Comparison of ENCODE assay signal across 14 cellular contexts in genomic region chr4:74431113-74431826, GRCh38. TPM values are rescaled to one million over a fixed set of nuclear protein-coding genes. Genes with fewer than 3 reads are reported as not detected.
DNase-seq lines count a peak whose midpoint lies in the region; ATAC-seq, FAIRE-seq and TF ChIP-seq lines count a peak whose summit lies in the region.
"Had no signal": no experiment of that assay in that cellular context is flagged by ENCODE, and none has a peak within 500 bp of the region (broad histone marks: within the 10 kb centered on the region; RNA-seq: fewer than 3 reads in every experiment).

No MANE protein-coding gene starts in this region.

- in situ Hi-C loops in HepG2 (cut with HindIII; ENCODE audit: extremely low pct_ligation_motif_present, low pct_unique_long_range_greater_than_20kb) = no loop called here

- no peaks in the 10 kb centered on the region for H4K20me1 ChIP-seq in HepG2 (ENCODE audit: insufficient read depth, low read length)

- 0 out of 2 replicates have a peak, but pooled peaks cover 9% of the 10 kb centered on the region for H3K4me1 ChIP-seq in HepG2 (ENCODE audit: insufficient read depth, low read length)

- intact Hi-C loops in HepG2 (cut with micrococcal nuclease; ENCODE audit: unreplicated experiment) = no loop called here

- H3K79me2 ChIP-seq in HepG2 (ENCODE audit: insufficient read depth, low read length) = no peaks in the 10 kb centered on the region

- TF ChIP-seq CTCF in chondrocyte (IDR thresholded peaks at IDR 0.05) = no peak
- TF ChIP-seq CTCF in HepG2 (CRISPR knock-in tag; IDR thresholded peaks at IDR 0.05) = no peak

- TF ChIP-seq RAD21 in HepG2 (CRISPR knock-in tag; IDR thresholded peaks at IDR 0.05) = no peak

- H3K27ac ChIP-seq in HepG2 (ENCODE audit: extremely low read length, insufficient read depth, low read length) = no peak overlapping the region
- H3K27ac ChIP-seq: dorsolateral prefrontal cortex had no signal

- FAIRE-seq in HepG2 (lab: Jason Lieb, UNC) = no peak

- CTCF ChIA-PET in HepG2 (lab: Yijun Ruan, JAX; ENCODE audit: low intra/inter-chr PET ratio, low total read pairs) = no interaction called here

- no peak overlapping the region for H3K4me3 ChIP-seq in HepG2 (replicated peaks in 1 of 3; ENCODE audit: insufficient read depth in 1 of 3, low read depth in 2 of 3, low read length in 3 of 3)
- H3K4me3 ChIP-seq: dorsolateral prefrontal cortex had no signal

- H3K36me3 Mint-ChIP-seq in chondrocyte (ENCODE audit: low read depth) = no peaks in the 10 kb centered on the region

- H3K36me3 ChIP-seq in HepG2 (replicated peaks in 1 of 2; ENCODE audit: control insufficient read depth in 1 of 2, insufficient read depth in 2 of 2, low read length in 2 of 2) = no peaks in the 10 kb centered on the region

- no peak overlapping the region for H3K4me2 ChIP-seq in HepG2 (ENCODE audit: low read depth, low read length)

- no peaks in the 10 kb centered on the region for H3K27me3 ChIP-seq in HepG2 (ENCODE audit: control insufficient read depth in 1 of 2, insufficient read depth in 2 of 2, low read length in 2 of 2)

- H3K27ac Mint-ChIP-seq in chondrocyte (ENCODE audit: unreplicated experiment) = no peak overlapping the region
- no peak overlapping the region for H3K27ac Mint-ChIP-seq in stimulated activated naive CD8-positive, alpha-beta T cell treated with anti-CD3 and anti-CD28 coated beads, Interleukin-15, amount 100 ng/mL, for 72 hours

- ATAC-seq in GM19467 (IDR thresholded peaks at IDR 0.05; ENCODE audit: unreplicated experiment) (peak; percentile 80), HG03196 (IDR thresholded peaks at IDR 0.05; ENCODE audit: unreplicated experiment) (peak; percentile 94), HepG2 (no peak)
- ATAC-seq in stimulated activated naive CD8-positive, alpha-beta T cell treated with anti-CD3 and anti-CD28 coated beads, Interleukin-15, amount 100 ng/mL, for 72 hours = no peak

- H3K4me3 Mint-ChIP-seq in chondrocyte (ENCODE audit: unreplicated experiment) = no peak overlapping the region
- no peak overlapping the region for H3K4me3 Mint-ChIP-seq in stimulated activated naive CD8-positive, alpha-beta T cell treated with anti-CD3 and anti-CD28 coated beads, Interleukin-15, amount 100 ng/mL, for 72 hours

- no peaks in the 10 kb centered on the region for H3K9me3 ChIP-seq in HepG2 (ENCODE audit: low read length)

- no peaks in the 10 kb centered on the region for H3K9me3 Mint-ChIP-seq in chondrocyte (ENCODE audit: low read depth)
- H3K9me3 Mint-ChIP-seq in stimulated activated naive CD8-positive, alpha-beta T cell treated with anti-CD3 and anti-CD28 coated beads, Interleukin-15, amount 100 ng/mL, for 72 hours = no peaks in the 10 kb centered on the region

- TF ChIP-seq POLR2A in HepG2 (IDR thresholded peaks at IDR 0.05; ENCODE audit: insufficient read depth in 1 of 2, low read depth in 2 of 2, low read length in 2 of 2) = no peak

- DNase-seq in amniotic epithelial cell (ENCODE audit: low read depth) (peak; percentile 97), renal cortical epithelial cell (ENCODE audit: low read depth) (peak; percentile 71), chondrocyte (ENCODE audit: low spot score) (no peak), hypothalamus (lab: John Stamatoyannopoulos, UW) (no peak), HepG2 (ENCODE audit: low spot score) (no peak)
- no peak for DNase-seq in stimulated activated naive CD8-positive, alpha-beta T cell treated with anti-CD3 and anti-CD28 coated beads, Interleukin-15, amount 100 ng/mL, for 72 hours
- DNase-seq: activated T-cell treated with anti-CD3 and anti-CD28 coated beads for 4 hours; DMS53; dorsolateral prefrontal cortex; stimulated activated CD4-positive, alpha-beta T cell treated with anti-CD3 and anti-CD28 coated beads, Interleukin-15, amount 100 ng/mL, for 24 hours had no signal

- H3K9ac ChIP-seq in HepG2 (ENCODE audit: insufficient read depth, low read depth, low read length) = no peak overlapping the region

- TF ChIP-seq EP300 in HepG2 (IDR thresholded peaks at IDR 0.05; ENCODE audit: low read depth in 2 of 2, low read length in 2 of 2) (no peak), HepG2 (CRISPR knock-in tag; IDR thresholded peaks at IDR 0.05; ENCODE audit: borderline replicate concordance) (no peak)

- H3K27me3 Mint-ChIP-seq in chondrocyte (ENCODE audit: low read depth) = no peaks in the 10 kb centered on the region
- H3K27me3 Mint-ChIP-seq in stimulated activated naive CD8-positive, alpha-beta T cell treated with anti-CD3 and anti-CD28 coated beads, Interleukin-15, amount 100 ng/mL, for 72 hours = peaks cover 6% of the 10 kb centered on the region

- BruUV-seq in HepG2 (replicated peaks; lab: Mats Ljungman, UMichigan) = no TSS peak

- POLR2A ChIA-PET in HepG2 (lab: Yijun Ruan, JAX) = no interaction called here

- no peak overlapping the region for H2AFZ ChIP-seq in HepG2 (ENCODE audit: low read length)

- H3K4me1 Mint-ChIP-seq in chondrocyte (ENCODE audit: low read depth) = no peaks in the 10 kb centered on the region
- no peaks in the 10 kb centered on the region for H3K4me1 Mint-ChIP-seq in stimulated activated naive CD8-positive, alpha-beta T cell treated with anti-CD3 and anti-CD28 coated beads, Interleukin-15, amount 100 ng/mL, for 72 hours

- WGBS in HepG2 (ENCODE audit: low lambda C conversion rate) = 69% methylated on average over 11 of the region's 11 CpGs

TF ChIP-seq in HepG2, 621 proteins besides CTCF, POLR2A, EP300 and RAD21 (continues in another document):
- TF ChIP-seq CAMTA2 (CRISPR knock-in tag; IDR thresholded peaks at IDR 0.05; ENCODE audit: borderline replicate concordance) (no peak), HMG20B (CRISPR knock-in tag; conservative IDR thresholded peaks at IDR 0.05) (no peak), FIP1L1 (IDR thresholded peaks at IDR 0.05; ENCODE audit: borderline replicate concordance, insufficient read depth, low read depth, low read length) (no peak), LCORL (IDR thresholded peaks at IDR 0.05) (no peak), LCORL (CRISPR knock-in tag; IDR thresholded peaks at IDR 0.05) (no peak), HNF1A (IDR thresholded peaks at IDR 0.05; ENCODE audit: low read depth) (no peak), HNF1A (CRISPR knock-in tag; IDR thresholded peaks at IDR 0.05; ENCODE audit: borderline replicate concordance) (no peak)

RNA-seq across cellular contexts. Expression of gene AREG, which starts 13.7 kb away (rescaled TPM):
- total RNA-seq in renal cortical epithelial cell (12.2 and 91.3 TPM in 2 replicates), chondrocyte (not detected in 3 replicates), HepG2 (2016; rRNA removed; fragmentation: Illumina TruSeq; extraction: Trizol) (2.3 and 6.2 TPM in 2 replicates)
- total RNA-seq in HepG2 (2016; cell fraction: cytosol; rRNA removed; fragmentation: Illumina TruSeq; extraction: Trizol; ENCODE audit: low read depth) = 1.6 TPM in 2 replicates
- 1.4 and 6.4 TPM in 2 replicates for total RNA-seq in HepG2 (2016; cell fraction: insoluble cytoplasmic fraction; rRNA removed; fragmentation: Illumina TruSeq; extraction: Trizol)
- total RNA-seq in HepG2 (2016; cell fraction: membrane; rRNA removed; fragmentation: Illumina TruSeq; extraction: Trizol) = 2.2 and 2.6 TPM in 2 replicates
- total RNA-seq in HepG2 (2016; cell fraction: nucleus; rRNA removed; fragmentation: Illumina TruSeq; extraction: Trizol) = 6.8 and 9.3 TPM in 2 replicates
- polyA plus RNA-seq in HepG2 (2011; rRNA removed) = 7.1 and 8.1 TPM in 2 replicates
- polyA plus RNA-seq in HepG2 (2011; cell fraction: cytosol; rRNA removed) = 5.9 and 9.1 TPM in 2 replicates
- 3.2 and 6.0 TPM in 2 replicates for polyA plus RNA-seq in HepG2 (2011; cell fraction: nucleus; rRNA removed)
- 1.7 and 7.3 TPM in 2 replicates for polyA plus RNA-seq in HepG2 (2012)
- polyA plus RNA-seq in HepG2 (2016; cell fraction: cytosol; fragmentation: Illumina TruSeq; extraction: Trizol; ENCODE audit: low read depth) = 1.1 and 1.6 TPM in 2 replicates
- 2.9 and 3.1 TPM in 2 replicates for polyA plus RNA-seq in HepG2 (2016; cell fraction: insoluble cytoplasmic fraction; fragmentation: Illumina TruSeq; extraction: Trizol; ENCODE audit: low read depth)
- 1.4 and 1.6 TPM in 2 replicates for polyA plus RNA-seq in HepG2 (2016; cell fraction: membrane; fragmentation: Illumina TruSeq; extraction: Trizol; ENCODE audit: low read depth)
- 11.7 and 16.2 TPM in 2 replicates for polyA plus RNA-seq in HepG2 (2016; cell fraction: nucleus; fragmentation: Illumina TruSeq; extraction: Trizol; ENCODE audit: insufficient read depth, low read depth)
- polyA minus RNA-seq in HepG2 (2011; rRNA and poly(A)+ RNA removed; ENCODE audit: low replicate concordance) = 0.98 and 1.5 TPM in 2 replicates
- polyA minus RNA-seq in HepG2 (2011; cell fraction: cytosol; rRNA and poly(A)+ RNA removed) = 2.3 and 4.8 TPM in 2 replicates
- polyA minus RNA-seq in HepG2 (2011; cell fraction: nucleus; rRNA and poly(A)+ RNA removed) = 3.7 and 7.1 TPM in 2 replicates
- total RNA-seq: liver, M059J had no signal

Comparison
In these comparisons a context has a peak if more than half of its experiments do, and no peak if none do; other contexts are left out.
1. ATAC-seq: peak in GM19467 (single experiment) and HG03196 (single experiment); none in stimulated activated naive CD8-positive, alpha-beta T cell treated with anti-CD3 and anti-CD28 coated beads, Interleukin-15, amount 100 ng/mL, for 72 hours (single experiment) and HepG2 (single experiment).
2. DNase-seq: peak in amniotic epithelial cell (single experiment) and renal cortical epithelial cell (single experiment); none in chondrocyte (single experiment), hypothalamus (0 of 51), stimulated activated naive CD8-positive, alpha-beta T cell treated with anti-CD3 and anti-CD28 coated beads, Interleukin-15, amount 100 ng/mL, for 72 hours (0 of 2) and HepG2 (single experiment).